Comparison of ENCODE assay signal across 15 cellular contexts in genomic region chr2:128375454-128375853, GRCh38. TPM values are rescaled to one million over a fixed set of nuclear protein-coding genes. Genes with fewer than 3 reads are reported as not detected.
DNase-seq lines count a peak whose midpoint lies in the region; ATAC-seq and TF ChIP-seq lines count a peak whose summit lies in the region.
"Had no signal": no experiment of that assay in that cellular context is flagged by ENCODE, and none has a peak within 500 bp of the region (broad histone marks: within the 10 kb centered on the region; RNA-seq: fewer than 3 reads in every experiment).

No MANE protein-coding gene starts in this region.

- 40% methylated on average over 2 of the region's 7 CpGs; no CpG with 5 or more reads in 1 of the 2 experiments for WGBS in IMR-90 (ENCODE audit: extremely low coverage in 2 of 2, insufficient read length in 1 of 2), 2 experiments
- WGBS in smooth muscle cell (ENCODE audit: low lambda C conversion rate), result 85% methylated on average over 7 of the region's 7 CpGs

- intact Hi-C loops in IMR-90 (cut with micrococcal nuclease), result loop anchor here (2.0 kb wide), 1 partner anchor 47 kb away; no protein-coding TSS in a partner anchor

- POLR2A ChIA-PET in IMR-90 (lab: Charles Lee; ENCODE audit: unreplicated experiment), result no interaction called here

- H4K20me1 ChIP-seq in IMR-90 (ENCODE audit: insufficient read depth, low read length) (no peaks in the 10 kb centered on the region), smooth muscle cell (ENCODE audit: low read depth) (no peaks in the 10 kb centered on the region)
- H4K20me1 ChIP-seq: BLaER1 had no signal

- peak overlapping the region; percentile 37 for H3K18ac ChIP-seq in IMR-90 (ENCODE audit: low read depth, low read length)

- TF ChIP-seq CTCF in IMR-90 (conservative IDR thresholded peaks at IDR 0.05; ENCODE audit: low read depth, low read length), result no peak
- no peak for TF ChIP-seq CTCF in smooth muscle cell (IDR thresholded peaks at IDR 0.05; ENCODE audit: borderline replicate concordance, insufficient read depth, poor library complexity, severe bottlenecking)

- H3K9me3 ChIP-seq in IMR-90 (ENCODE audit: control insufficient read depth, insufficient read depth, low read length) (no peaks in the 10 kb centered on the region), smooth muscle cell (replicated peaks; ENCODE audit: low read depth) (no peaks in the 10 kb centered on the region)
- H3K9me3 ChIP-seq: BLaER1, ovary had no signal

- no peak for TF ChIP-seq POLR2A in IMR-90 (IDR thresholded peaks at IDR 0.05; ENCODE audit: low read depth, low read length)

- H2BK20ac ChIP-seq in IMR-90 (ENCODE audit: low read depth, low read length), result peak overlapping the region; percentile 91

- H3K27me3 ChIP-seq in IMR-90 (ENCODE audit: control insufficient read depth, insufficient read depth, low read length) (no peaks in the 10 kb centered on the region), smooth muscle cell (ENCODE audit: low read depth) (no peaks in the 10 kb centered on the region)
- H3K27me3 ChIP-seq: ovary had no signal

- peak; percentile 3; the same call in 1 of the 2 replicates for ATAC-seq in IMR-90 (ENCODE audit: low read depth)
- no peak for ATAC-seq in HG02610 (IDR thresholded peaks at IDR 0.05; ENCODE audit: unreplicated experiment)
- ATAC-seq: HepG2 had no signal

- peak overlapping the region; percentile 94 for H3K4ac ChIP-seq in IMR-90 (ENCODE audit: low read depth, low read length)

- H2AK9ac ChIP-seq in IMR-90 (replicated peaks; ENCODE audit: low read depth, low read length, poor library complexity), result peak overlapping the region; percentile 83

- CTCF ChIA-PET in IMR-90 (lab: Yijun Ruan, JAX), result no interaction called here

- in situ Hi-C loops in IMR-90 (cut with MboI; ENCODE audit: low sequenced_read_pairs), result no loop called here

- H3K79me1 ChIP-seq in IMR-90 (ENCODE audit: low read depth in 1 of 2, low read length in 2 of 2), result peaks cover 0 to 6% of the 10 kb centered on the region in 2 experiments; a peak in 1 of 4 replicates

- no peak overlapping the region for H3K56ac ChIP-seq in IMR-90 (ENCODE audit: extremely low read depth, insufficient read depth, low read length)

- dilution Hi-C loops in IMR-90 (cut with HindIII; ENCODE audit: low sequenced_read_pairs, unreplicated experiment), result no loop called here

- H2BK15ac ChIP-seq in IMR-90 (ENCODE audit: low read depth, low read length), result peak overlapping the region; percentile 87; the same call in 2 of the 3 replicates

- H3K36me3 ChIP-seq in IMR-90 (ENCODE audit: control insufficient read depth, insufficient read depth, low read length) (no peaks in the 10 kb centered on the region), smooth muscle cell (ENCODE audit: low read depth) (no peaks in the 10 kb centered on the region)
- H3K36me3 ChIP-seq: BLaER1, ovary, WERI-Rb-1 had no signal

- peak overlapping the region; percentile 50 for H3K14ac ChIP-seq in IMR-90 (replicated peaks; ENCODE audit: low read depth, low read length)

- H3K4me1 ChIP-seq in IMR-90 (ENCODE audit: control insufficient read depth, insufficient read depth, low read length) (peaks cover 36% of the 10 kb centered on the region), smooth muscle cell (ENCODE audit: low read depth) (peaks cover 19% of the 10 kb centered on the region)

- H4K91ac ChIP-seq in IMR-90 (ENCODE audit: insufficient read depth, low read depth, low read length), result peak overlapping the region; percentile 86

- H3K27ac ChIP-seq in IMR-90 (ENCODE audit: insufficient read depth, low read length) (peak overlapping the region; percentile 18; the same call in 1 of the 2 replicates), angular gyrus (ENCODE audit: low read depth, low read length) (peak overlapping the region; percentile 57), smooth muscle cell (ENCODE audit: low read depth) (no peak overlapping the region)
- H3K27ac ChIP-seq: BLaER1, ovary, SK-N-MC, WERI-Rb-1 had no signal

- H3K9ac ChIP-seq in IMR-90 (ENCODE audit: low read depth, low read length) (no peak overlapping the region), smooth muscle cell (ENCODE audit: low read depth) (no peak overlapping the region)
- H3K9ac ChIP-seq: BLaER1 had no signal

- H4K8ac ChIP-seq in IMR-90 (ENCODE audit: low read depth in 2 of 2, low read length in 2 of 2), result peak overlapping the region in 1 of 2 experiments; percentile 75; a peak in 3 of 4 replicates

- no peak for TF ChIP-seq RAD21 in IMR-90 (IDR thresholded peaks at IDR 0.05; ENCODE audit: low read length)

- H3K4me2 ChIP-seq in IMR-90 (ENCODE audit: low read depth, low read length) (no peak overlapping the region), smooth muscle cell (peak overlapping the region; percentile 57)
- H3K4me2 ChIP-seq: BLaER1 had no signal

- peaks cover 20% of the 10 kb centered on the region for H3K9me1 ChIP-seq in IMR-90 (ENCODE audit: insufficient read depth, low read length)

- H2AK5ac ChIP-seq in IMR-90 (ENCODE audit: low read depth, low read length), result peak overlapping the region; percentile 91; the same call in 1 of the 2 replicates

- BruUV-seq in IMR-90 (replicated peaks; lab: Mats Ljungman, UMichigan), result no TSS peak

- H3K79me2 ChIP-seq in smooth muscle cell (ENCODE audit: low read depth), result no peaks in the 10 kb centered on the region

- DNase-seq in IMR-90 (no peak), islet precursor cell (peak; percentile 47), smooth muscle cell (lab: John Stamatoyannopoulos, UW; ENCODE audit: unreplicated experiment) (no peak), NCI-H146 (lab: John Stamatoyannopoulos, UW) (no peak), COR-L47 (lab: John Stamatoyannopoulos, UW) (no peak), KG1 (lab: John Stamatoyannopoulos, UW) (no peak)
- DNase-seq: activated CD8-positive, alpha-beta memory T cell treated with anti-CD3 and anti-CD28 coated beads, Interleukin-2, amount 50 U/mL, for 4 hours; NCI-H1048; ovary; WERI-Rb-1 had no signal

- peak overlapping the region; percentile 19 for H3K23ac ChIP-seq in IMR-90 (ENCODE audit: low read depth, low read length)

- H2AFZ ChIP-seq in IMR-90 (replicated peaks; ENCODE audit: low read length, poor library complexity) (peak overlapping the region; percentile 58), smooth muscle cell (ENCODE audit: low read depth) (no peak overlapping the region)

- no peak overlapping the region for H3K4me3 ChIP-seq in IMR-90 (ENCODE audit: insufficient read depth, low read depth, low read length)
- no peak overlapping the region for H3K4me3 ChIP-seq in smooth muscle cell
- H3K4me3 ChIP-seq: BLaER1, ovary, SK-N-MC had no signal

- H3F3A ChIP-seq in smooth muscle cell (ENCODE audit: low read depth), result no peaks in the 10 kb centered on the region

- H2BK5ac ChIP-seq in IMR-90 (ENCODE audit: low read depth, low read length, poor library complexity, severe bottlenecking), result peak overlapping the region; percentile 6

- peak overlapping the region; percentile 95 for H2BK120ac ChIP-seq in IMR-90 (ENCODE audit: low read depth, low read length)

- peak overlapping the region; percentile 20 for H4K5ac ChIP-seq in IMR-90 (ENCODE audit: low read depth, low read length)

TF ChIP-seq in IMR-90, 13 proteins besides CTCF, POLR2A, EP300 and RAD21:
- TF ChIP-seq USF2 (IDR thresholded peaks at IDR 0.05; ENCODE audit: low read depth, low read length) (no peak), RFX5 (IDR thresholded peaks at IDR 0.05; ENCODE audit: low read depth, low read length) (no peak), RCOR1 (IDR thresholded peaks at IDR 0.05; ENCODE audit: insufficient replicate concordance, low read length) (no peak), MAZ (IDR thresholded peaks at IDR 0.05; ENCODE audit: borderline replicate concordance, low read depth, low read length) (no peak), MXI1 (IDR thresholded peaks at IDR 0.05; ENCODE audit: borderline replicate concordance, low read depth, low read length) (no peak), CHD1 (IDR thresholded peaks at IDR 0.05; ENCODE audit: low read depth, low read length) (no peak), BHLHE40 (IDR thresholded peaks at IDR 0.05; ENCODE audit: low read depth, low read length) (no peak), SMC3 (IDR thresholded peaks at IDR 0.05; ENCODE audit: low read depth, low read length) (no peak), NFE2L2 (IDR thresholded peaks at IDR 0.05; ENCODE audit: low read depth, low read length) (no peak), FOS (IDR thresholded peaks at IDR 0.05; ENCODE audit: low read depth, low read length) (no peak), CEBPB (IDR thresholded peaks at IDR 0.05; ENCODE audit: low read depth, low read length) (no peak), MAFK (IDR thresholded peaks at IDR 0.05; ENCODE audit: low read depth, low read length) (no peak), ELK1 (IDR thresholded peaks at IDR 0.05; ENCODE audit: borderline replicate concordance, low read depth, low read length) (no peak)

RNA-seq across cellular contexts. Expression of gene HS6ST1, which starts 56.8 kb away (rescaled TPM):
- total RNA-seq in IMR-90 (2012; rRNA removed) (29.7 and 29.9 TPM in 2 replicates), smooth muscle cell (9.3 and 11.3 TPM in 2 replicates)
- polyA plus RNA-seq in IMR-90 (2012; rRNA removed) (36.9 and 39.7 TPM in 2 replicates), smooth muscle cell (13.0 and 17.6 TPM in 2 replicates)
- polyA plus RNA-seq in IMR-90 (2012; cell fraction: cytosol; rRNA removed), result 22.1 and 48.3 TPM in 2 replicates
- polyA plus RNA-seq in IMR-90 (2012; cell fraction: nucleus; rRNA removed; ENCODE audit: low replicate concordance), result 21.0 and 34.4 TPM in 2 replicates
